Comparison of ENCODE assay signal across 32 cellular contexts in genomic region chr10:133370026-133370786, GRCh38. TPM values are rescaled to one million over a fixed set of nuclear protein-coding genes. Genes with fewer than 3 reads are reported as not detected.
A peak's percentile ranks its signal among the peaks of the same experiment; 100 is the strongest.
DNase-seq lines count a peak whose midpoint lies in the region; ATAC-seq and TF ChIP-seq lines count a peak whose summit lies in the region.
"Had no signal": no experiment of that assay in that cellular context is flagged by ENCODE, and none has a peak within 500 bp of the region (broad histone marks: within the 10 kb centered on the region; RNA-seq: fewer than 3 reads in every experiment).

No MANE protein-coding gene starts in this region.

- H3K27ac Mint-ChIP-seq in CD8-positive, alpha-beta T cell = no peak overlapping the region
- peak overlapping the region in 1 of 3 donors; percentile 53 for H3K27ac Mint-ChIP-seq in IgD-negative memory B cell
- H3K27ac Mint-ChIP-seq in central memory CD8-positive, alpha-beta T cell (ENCODE audit: low read depth) = no peak overlapping the region
- no peak overlapping the region for H3K27ac Mint-ChIP-seq in neural crest cell (ENCODE audit: unreplicated experiment)
- H3K27ac Mint-ChIP-seq: activated CD4-positive, alpha-beta T cell treated with anti-CD3 and anti-CD28 coated beads for 36 hours; T-helper 17 cell had no signal

- H3K4me1 Mint-ChIP-seq in CD8-positive, alpha-beta T cell (ENCODE audit: low read depth) = peaks cover 6% of the 10 kb centered on the region
- H3K4me1 Mint-ChIP-seq in IgD-negative memory B cell = peaks cover 3 to 10% (median 4%) of the 10 kb centered on the region in 3 donors
- peaks cover 6% of the 10 kb centered on the region for H3K4me1 Mint-ChIP-seq in central memory CD8-positive, alpha-beta T cell
- H3K4me1 Mint-ChIP-seq in neural crest cell = peaks cover 21% of the 10 kb centered on the region

- peak overlapping the region; percentile 8 for H3K4me3 Mint-ChIP-seq in CD8-positive, alpha-beta T cell
- H3K4me3 Mint-ChIP-seq in IgD-negative memory B cell = peak overlapping the region in 3 of 4 donors; percentile 23 to 82 (median 60)
- peak overlapping the region; percentile 76 for H3K4me3 Mint-ChIP-seq in central memory CD8-positive, alpha-beta T cell
- H3K4me3 Mint-ChIP-seq in neural crest cell = peak overlapping the region; percentile 82
- H3K4me3 Mint-ChIP-seq: activated CD4-positive, alpha-beta T cell treated with anti-CD3 and anti-CD28 coated beads for 36 hours; T-helper 17 cell had no signal

- H3K4me1 ChIP-seq in CD8-positive, alpha-beta T cell (ENCODE audit: insufficient read depth, low read length) = peaks cover 4% of the 10 kb centered on the region
- peaks cover 5 to 23% of the 10 kb centered on the region in 2 donors for H3K4me1 ChIP-seq in left lung
- H3K4me1 ChIP-seq: uterus had no signal

- H3K36me3 Mint-ChIP-seq in CD8-positive, alpha-beta T cell = peaks cover 38% of the 10 kb centered on the region
- no peaks in the 10 kb centered on the region for H3K36me3 Mint-ChIP-seq in IgD-negative memory B cell
- peaks cover 16% of the 10 kb centered on the region for H3K36me3 Mint-ChIP-seq in central memory CD8-positive, alpha-beta T cell (ENCODE audit: insufficient read depth)
- peaks cover 4% of the 10 kb centered on the region for H3K36me3 Mint-ChIP-seq in neural crest cell (ENCODE audit: low read depth)

- H3K9me3 Mint-ChIP-seq in CD8-positive, alpha-beta T cell = no peaks in the 10 kb centered on the region
- no peaks in the 10 kb centered on the region for H3K9me3 Mint-ChIP-seq in IgD-negative memory B cell
- no peaks in the 10 kb centered on the region for H3K9me3 Mint-ChIP-seq in central memory CD8-positive, alpha-beta T cell
- H3K9me3 Mint-ChIP-seq in neural crest cell = no peaks in the 10 kb centered on the region

- TF ChIP-seq CTCF in CD8-positive, alpha-beta T cell (IDR thresholded peaks at IDR 0.05) = no peak
- TF ChIP-seq CTCF in neural crest cell (conservative IDR thresholded peaks at IDR 0.05) (no peak), coronary artery (IDR thresholded peaks at IDR 0.05) (no peak), left lung (IDR thresholded peaks at IDR 0.05) (no peak)

- H3K9me3 ChIP-seq in CD8-positive, alpha-beta T cell (ENCODE audit: low read length) = no peaks in the 10 kb centered on the region
- no peaks in the 10 kb centered on the region for H3K9me3 ChIP-seq in left lung
- H3K9me3 ChIP-seq: adrenal gland, body of pancreas, testis, uterus had no signal

- CTCF ChIA-PET in CD8-positive, alpha-beta T cell (lab: Charles Lee) = interaction anchor here (0.7 to 0.9 kb wide), 2 partner anchors 9 to 41 kb away, joined by 3 read pairs; no protein-coding TSS in a partner anchor

- DNase-seq in CD8-positive, alpha-beta T cell = no peak
- no peak for DNase-seq in central memory CD8-positive, alpha-beta T cell (ENCODE audit: low spot score in 2 of 2)
- DNase-seq in neural crest cell (ENCODE audit: low read depth, low spot score) (no peak), coronary artery (ENCODE audit: low spot score) (no peak), LoVo (ENCODE audit: low spot score) (no peak), left lung (no peak)
- DNase-seq: activated CD4-positive, alpha-beta T cell treated with anti-CD3 and anti-CD28 coated beads for 36 hours; activated naive CD4-positive, alpha-beta T cell; activated T-cell treated with anti-CD3 and anti-CD28 coated beads, Interleukin-2, amount 50 U/mL, for 1 hour; adrenal gland; body of pancreas; DMS 273 treated with DMSO at 0.1 percent for 48 hours; effector CD4-positive, alpha-beta T cell; glutamatergic neuron; KBM-7; MM.1S; NCI-H1436; occipital lobe; stimulated activated naive CD4-positive, alpha-beta T cell treated with Interleukin-2 at 50 U/mL for 16 hours; T-helper 17 cell; testis; uterus had no signal

- no peak overlapping the region for H3K27ac ChIP-seq in CD8-positive, alpha-beta T cell (ENCODE audit: low read depth, low read length)
- H3K27ac ChIP-seq in coronary artery (no peak overlapping the region), left lung (no peak overlapping the region)
- H3K27ac ChIP-seq: adrenal gland, body of pancreas, epithelial cell of prostate, testis, uterus had no signal

- no peak for ATAC-seq in CD8-positive, alpha-beta T cell
- no peak for ATAC-seq in central memory CD8-positive, alpha-beta T cell (replicated peaks; ENCODE audit: extremely low read depth, poor library complexity, severe bottlenecking)
- ATAC-seq in left lung = no peak
- ATAC-seq: activated CD4-positive, alpha-beta T cell treated with anti-CD3 and anti-CD28 coated beads for 36 hours; body of pancreas; SK-N-SH treated with all-trans-retinoic acid at 6 μM for 48 hours; T-helper 17 cell had no signal

- H3K4me3 ChIP-seq in CD8-positive, alpha-beta T cell (ENCODE audit: low read depth, low read length) = no peak overlapping the region
- no peak overlapping the region for H3K4me3 ChIP-seq in coronary artery
- H3K4me3 ChIP-seq in left lung = no peak overlapping the region
- H3K4me3 ChIP-seq: adrenal gland, body of pancreas, testis, uterus had no signal

- H3K27me3 ChIP-seq in CD8-positive, alpha-beta T cell (ENCODE audit: insufficient read depth, low read length) = no peaks in the 10 kb centered on the region
- no peaks in the 10 kb centered on the region for H3K27me3 ChIP-seq in left lung
- H3K27me3 ChIP-seq: adrenal gland, body of pancreas, testis, uterus had no signal

- H3K27me3 Mint-ChIP-seq in CD8-positive, alpha-beta T cell (ENCODE audit: low read depth) = no peaks in the 10 kb centered on the region
- H3K27me3 Mint-ChIP-seq in IgD-negative memory B cell (no peaks in the 10 kb centered on the region), neural crest cell (ENCODE audit: low read depth) (no peaks in the 10 kb centered on the region)
- H3K27me3 Mint-ChIP-seq in central memory CD8-positive, alpha-beta T cell = no peaks in the 10 kb centered on the region
- H3K27me3 Mint-ChIP-seq: activated CD4-positive, alpha-beta T cell treated with anti-CD3 and anti-CD28 coated beads for 36 hours; T-helper 17 cell had no signal

- intact Hi-C loops in CD8-positive, alpha-beta T cell (cut with DNase I, micrococcal nuclease) = loop anchor here in 1 of 2 experiments (5.0 to 10.0 kb wide), 2 partner anchors 33 to 835 kb away; partner anchors contain the start of genes CALY and INPP5A
- intact Hi-C loops in left lung (cut with DNase I) = no loop called here

- H3K36me3 ChIP-seq in CD8-positive, alpha-beta T cell (ENCODE audit: insufficient read depth, low read length) = peaks cover 22% of the 10 kb centered on the region
- H3K36me3 ChIP-seq in left lung = peaks cover 0 to 51% of the 10 kb centered on the region in 2 donors
- H3K36me3 ChIP-seq: uterus had no signal

- POLR2A ChIA-PET in CD8-positive, alpha-beta T cell (lab: Charles Lee) = no interaction called here

RNA-seq across cellular contexts. Expression of gene ECHS1, which starts 2.9 kb away (rescaled TPM):
- 1 to 10 TPM; 7.9 to 8.5 TPM for total RNA-seq in CD8-positive, alpha-beta T cell
- 117 TPM for polyA plus RNA-seq in IgD-negative memory B cell
- total RNA-seq in neural crest cell (98.1 and 103 TPM in 2 replicates), left lung (10 to 100 TPM; 71.0 to 85.9 TPM)

RNA-seq across cellular contexts. Expression of gene PAOX, which starts 8.9 kb away (rescaled TPM):
- 1 to 10 TPM; 2.4 to 3.5 TPM for total RNA-seq in CD8-positive, alpha-beta T cell
- 55.4 TPM for polyA plus RNA-seq in IgD-negative memory B cell
- total RNA-seq in neural crest cell (8.8 and 9.7 TPM in 2 replicates), left lung (1 to 10 TPM; 5.7 to 7.1 TPM)

RNA-seq across cellular contexts. Expression of gene FUOM, which starts 12.4 kb away (rescaled TPM):
- total RNA-seq in CD8-positive, alpha-beta T cell = 1 to 10 TPM; 7.9 to 10.0 TPM
- 37.1 TPM for polyA plus RNA-seq in IgD-negative memory B cell
- total RNA-seq in neural crest cell (18.1 and 18.3 TPM in 2 replicates), left lung (10 to 100 TPM; 12.1 to 24.1 TPM)

RNA-seq across cellular contexts. Expression of gene PRAP1, which starts 23.0 kb away (rescaled TPM):
- not detected for total RNA-seq in CD8-positive, alpha-beta T cell
- not detected for polyA plus RNA-seq in IgD-negative memory B cell
- total RNA-seq in neural crest cell = not detected in 2 replicates
- total RNA-seq in left lung = not detected
- total RNA-seq: activated CD4-positive, alpha-beta T cell treated with anti-CD3 and anti-CD28 coated beads for 36 hours; activated CD8-positive, alpha-beta memory T cell treated with anti-CD3 and anti-CD28 coated beads for 36 hours; H1; lung microvascular endothelial cell; NCI-H460; occipital lobe; OCI-LY7; skeletal muscle tissue; T-helper 17 cell; uterus had no signal
- polyA plus RNA-seq: keratinocyte had no signal

RNA-seq across cellular contexts. Expression of gene MTG1, which starts 23.8 kb away (rescaled TPM):
- total RNA-seq in CD8-positive, alpha-beta T cell = 10 to 100 TPM; 30.2 to 31.0 TPM
- 51.8 TPM for polyA plus RNA-seq in IgD-negative memory B cell
- 104 and 105 TPM in 2 replicates for total RNA-seq in neural crest cell
- total RNA-seq in left lung = 10 to 100 TPM; 31.5 to 46.5 TPM

Comparison
In these comparisons a context has a peak if more than half of its experiments do, and no peak if none do; other contexts are left out.
1. H3K4me3 Mint-ChIP-seq: peak in every context shown above with its lines; median percentile 82 in neural crest cell; 76 in central memory CD8-positive, alpha-beta T cell; 60 in IgD-negative memory B cell; 8 in CD8-positive, alpha-beta T cell.
2. RNA of gene ECHS1, which starts 2.9 kb away (total RNA-seq): 98.1 to 103 TPM in neural crest cell and 71.0 to 85.9 TPM in left lung; 7.9 to 8.5 TPM in CD8-positive, alpha-beta T cell; every median in the first group is over 4 times any median in the second.